Comparison of ENCODE assay signal across 18 cellular contexts in genomic region chr20:1402149-1402548, GRCh38. TPM values are rescaled to one million over a fixed set of nuclear protein-coding genes. Genes with fewer than 3 reads are reported as not detected.
DNase-seq lines count a peak whose midpoint lies in the region; ATAC-seq and TF ChIP-seq lines count a peak whose summit lies in the region.
"Had no signal": no experiment of that assay in that cellular context is flagged by ENCODE, and none has a peak within 500 bp of the region (broad histone marks: within the 10 kb centered on the region; RNA-seq: fewer than 3 reads in every experiment).

No MANE protein-coding gene starts in this region.

- ATAC-seq in activated CD8-positive, alpha-beta T cell treated with anti-CD3 and anti-CD28 coated beads, Interleukin-2, amount 10 ng/mL, durations not matched to agents 7 days and 5 days: no peak
- ATAC-seq in activated CD8-positive, alpha-beta T cell treated with anti-CD3 and anti-CD28 coated beads for 36 hours: no peak
- ATAC-seq in left cardiac atrium (no peak), HG03159 (IDR thresholded peaks at IDR 0.05; ENCODE audit: unreplicated experiment) (no peak)
- ATAC-seq: stimulated activated memory B cell treated with anti-CD40 and anti-IgM and Interleukin-4, amounts not matched to agents 10 μg/mL and 1 μg/mL and 100 μg/mL, for 72 hours had no signal

- H4K20me1 ChIP-seq in SK-N-SH (ENCODE audit: insufficient read depth): no peaks in the 10 kb centered on the region

- H3K36me3 Mint-ChIP-seq in activated CD8-positive, alpha-beta T cell treated with anti-CD3 and anti-CD28 coated beads, Interleukin-2, amount 10 ng/mL, durations not matched to agents 7 days and 5 days (ENCODE audit: low read depth): peaks cover 6% of the 10 kb centered on the region
- no peaks in the 10 kb centered on the region for H3K36me3 Mint-ChIP-seq in activated CD8-positive, alpha-beta T cell treated with anti-CD3 and anti-CD28 coated beads for 36 hours (ENCODE audit: low read depth)
- H3K36me3 Mint-ChIP-seq: stimulated activated memory B cell treated with anti-CD40 and anti-IgM and Interleukin-4, amounts not matched to agents 10 μg/mL and 1 μg/mL and 100 μg/mL, for 72 hours had no signal

- TF ChIP-seq RAD21 in SK-N-SH (IDR thresholded peaks at IDR 0.05; ENCODE audit: low read length): no peak

- H3K27me3 ChIP-seq in SK-N-SH (ENCODE audit: insufficient read depth): no peaks in the 10 kb centered on the region

- H3F3A ChIP-seq in SK-N-SH (replicated peaks; ENCODE audit: insufficient read depth): peaks cover 7% of the 10 kb centered on the region

- peak in 1 of 2 experiments; percentile 48; a peak in 1 of 4 replicates for TF ChIP-seq EP300 in SK-N-SH (IDR thresholded peaks at IDR 0.05; ENCODE audit: borderline replicate concordance in 1 of 2, low read depth in 1 of 2, low read length in 1 of 2)

- H3K27me3 Mint-ChIP-seq in activated CD8-positive, alpha-beta T cell treated with anti-CD3 and anti-CD28 coated beads, Interleukin-2, amount 10 ng/mL, durations not matched to agents 7 days and 5 days (ENCODE audit: low read depth): peaks cover 25% of the 10 kb centered on the region
- no peaks in the 10 kb centered on the region for H3K27me3 Mint-ChIP-seq in activated CD8-positive, alpha-beta T cell treated with anti-CD3 and anti-CD28 coated beads for 36 hours

- no peaks in the 10 kb centered on the region for H3K9me2 ChIP-seq in SK-N-SH

- no peak overlapping the region for H2AFZ ChIP-seq in SK-N-SH (ENCODE audit: low read depth)

- CTCF ChIA-PET in activated CD8-positive, alpha-beta T cell treated with anti-CD3 and anti-CD28 coated beads, Interleukin-2, amount 10 ng/mL, durations not matched to agents 7 days and 5 days (lab: Charles Lee): no interaction called here
- CTCF ChIA-PET in activated CD8-positive, alpha-beta T cell treated with anti-CD3 and anti-CD28 coated beads for 36 hours (lab: Charles Lee): interaction anchor here (1.3 kb wide), 2 partner anchors 90 to 101 kb away, joined by 3 to 4 read pairs; no protein-coding TSS in a partner anchor
- CTCF ChIA-PET in SK-N-SH (lab: Yijun Ruan, JAX): interaction anchor here (0.9 to 1.2 kb wide), 3 partner anchors 35 to 89 kb away, joined by 3 to 5 read pairs (median 3); no protein-coding TSS in a partner anchor

- peaks cover 7 to 10% of the 10 kb centered on the region in 2 experiments; a peak in 2 of 4 replicates for H3K4me1 ChIP-seq in SK-N-SH (ENCODE audit: control insufficient read depth in 1 of 2, insufficient read depth in 2 of 2, low read depth in 1 of 2, low read length in 1 of 2)

- peaks cover 17% of the 10 kb centered on the region for H3K9me3 Mint-ChIP-seq in activated CD8-positive, alpha-beta T cell treated with anti-CD3 and anti-CD28 coated beads, Interleukin-2, amount 10 ng/mL, durations not matched to agents 7 days and 5 days (ENCODE audit: insufficient read depth)
- H3K9me3 Mint-ChIP-seq in activated CD8-positive, alpha-beta T cell treated with anti-CD3 and anti-CD28 coated beads for 36 hours: peaks cover 1% of the 10 kb centered on the region
- H3K9me3 Mint-ChIP-seq: stimulated activated memory B cell treated with anti-CD40 and anti-IgM and Interleukin-4, amounts not matched to agents 10 μg/mL and 1 μg/mL and 100 μg/mL, for 72 hours had no signal

- H3K79me2 ChIP-seq in SK-N-SH (ENCODE audit: insufficient read depth): no peaks in the 10 kb centered on the region

- DNase-seq in activated CD8-positive, alpha-beta T cell treated with anti-CD3 and anti-CD28 coated beads, Interleukin-2, amount 10 ng/mL, durations not matched to agents 7 days and 5 days: peak; percentile 33
- no peak for DNase-seq in activated CD8-positive, alpha-beta T cell treated with anti-CD3 and anti-CD28 coated beads for 36 hours
- DNase-seq in SK-N-SH (no peak), foreskin melanocyte (peak; percentile 93), DMS79 (lab: John Stamatoyannopoulos, UW) (no peak), left cardiac atrium (no peak), GM20000 (ENCODE audit: low spot score) (no peak)
- DNase-seq: activated CD4-positive, CD25-positive, alpha-beta regulatory T cell treated with anti-CD3 and anti-CD28 coated beads, Interleukin-2, amount 50 U/mL, for 72 hours; activated gamma-delta T cell treated with Interleukin-2 at 50 U/mL for 16 hours; aorta; H7; NCI-H146; nephron progenitor cell; SHP77 treated with DMSO at 0.1 percent for 48 hours; stimulated activated CD4-positive, alpha-beta T cell treated with anti-CD3 and anti-CD28 coated beads, Interleukin-12 subunit alpha, Interleukin-12 subunit beta, amount 100 ng/mL, for 4 hours had no signal

- H3K4me3 Mint-ChIP-seq in activated CD8-positive, alpha-beta T cell treated with anti-CD3 and anti-CD28 coated beads, Interleukin-2, amount 10 ng/mL, durations not matched to agents 7 days and 5 days: no peak overlapping the region
- H3K4me3 Mint-ChIP-seq in activated CD8-positive, alpha-beta T cell treated with anti-CD3 and anti-CD28 coated beads for 36 hours: no peak overlapping the region
- H3K4me3 Mint-ChIP-seq: nephron progenitor cell; stimulated activated memory B cell treated with anti-CD40 and anti-IgM and Interleukin-4, amounts not matched to agents 10 μg/mL and 1 μg/mL and 100 μg/mL, for 72 hours had no signal

- no peak overlapping the region for H3K4me2 ChIP-seq in SK-N-SH

- no peak overlapping the region for H3K27ac Mint-ChIP-seq in activated CD8-positive, alpha-beta T cell treated with anti-CD3 and anti-CD28 coated beads, Interleukin-2, amount 10 ng/mL, durations not matched to agents 7 days and 5 days
- no peak overlapping the region for H3K27ac Mint-ChIP-seq in activated CD8-positive, alpha-beta T cell treated with anti-CD3 and anti-CD28 coated beads for 36 hours
- H3K27ac Mint-ChIP-seq: nephron progenitor cell; stimulated activated memory B cell treated with anti-CD40 and anti-IgM and Interleukin-4, amounts not matched to agents 10 μg/mL and 1 μg/mL and 100 μg/mL, for 72 hours had no signal

- TF ChIP-seq CTCF in activated CD8-positive, alpha-beta T cell treated with anti-CD3 and anti-CD28 coated beads for 36 hours (IDR thresholded peaks at IDR 0.05): no peak
- TF ChIP-seq CTCF in SK-N-SH (IDR thresholded peaks at IDR 0.05) (no peak), GM20000 (IDR thresholded peaks at IDR 0.05; ENCODE audit: extremely low read depth, missing control alignments) (no peak)

- H3K4me3 ChIP-seq in SK-N-SH (ENCODE audit: low read depth in 2 of 2, low read length in 1 of 2): no peak overlapping the region

- H3K9ac ChIP-seq in SK-N-SH: no peak overlapping the region

- intact Hi-C loops in activated CD8-positive, alpha-beta T cell treated with anti-CD3 and anti-CD28 coated beads for 36 hours (cut with micrococcal nuclease): no loop called here
- intact Hi-C loops in left cardiac atrium (cut with DNase I): no loop called here

- no peaks in the 10 kb centered on the region for H3K9me3 ChIP-seq in SK-N-SH

- H3K36me3 ChIP-seq in SK-N-SH (replicated peaks in 1 of 2; ENCODE audit: control insufficient read depth in 1 of 2, insufficient read depth in 2 of 2, low read length in 1 of 2): no peaks in the 10 kb centered on the region

- POLR2A ChIA-PET in activated CD8-positive, alpha-beta T cell treated with anti-CD3 and anti-CD28 coated beads, Interleukin-2, amount 10 ng/mL, durations not matched to agents 7 days and 5 days (lab: Charles Lee): no interaction called here
- POLR2A ChIA-PET in activated CD8-positive, alpha-beta T cell treated with anti-CD3 and anti-CD28 coated beads for 36 hours (lab: Charles Lee): interaction anchor here (1.2 kb wide), 1 partner anchor 11 kb away, joined by 3 read pairs; no protein-coding TSS in a partner anchor
- POLR2A ChIA-PET in SK-N-SH (lab: Yijun Ruan, JAX): no interaction called here

- peak overlapping the region in 1 of 2 experiments; percentile 33; a peak in 2 of 4 replicates for H3K27ac ChIP-seq in SK-N-SH (ENCODE audit: low read depth in 2 of 2, low read length in 1 of 2)
- H3K27ac ChIP-seq: 22Rv1 had no signal

- 63% methylated on average over 7 of the region's 7 CpGs for WGBS in SK-N-SH (ENCODE audit: low lambda C conversion rate)

- peaks cover 12% of the 10 kb centered on the region for H3K4me1 Mint-ChIP-seq in activated CD8-positive, alpha-beta T cell treated with anti-CD3 and anti-CD28 coated beads, Interleukin-2, amount 10 ng/mL, durations not matched to agents 7 days and 5 days (ENCODE audit: low read depth)
- peaks cover 5% of the 10 kb centered on the region for H3K4me1 Mint-ChIP-seq in activated CD8-positive, alpha-beta T cell treated with anti-CD3 and anti-CD28 coated beads for 36 hours (ENCODE audit: low read depth)

TF ChIP-seq in SK-N-SH, 30 proteins besides CTCF, POLR2A, EP300 and RAD21 (continues in another document):
- TF ChIP-seq NRF1 (IDR thresholded peaks at IDR 0.05; ENCODE audit: low read depth, low read length): no peak
- TF ChIP-seq ELF1 (IDR thresholded peaks at IDR 0.05): no peak
- TF ChIP-seq JUND (IDR thresholded peaks at IDR 0.05): no peak
- no peak for TF ChIP-seq RCOR1 (IDR thresholded peaks at IDR 0.05; ENCODE audit: low read length)
- no peak for TF ChIP-seq USF1 (IDR thresholded peaks at IDR 0.05; ENCODE audit: borderline replicate concordance, low read depth)
- TF ChIP-seq CHD2 (IDR thresholded peaks at IDR 0.05; ENCODE audit: low read length, partially characterized antibody): no peak
- 0 out of 2 replicates have a peak, but pooled peaks have one; percentile 20 for TF ChIP-seq TEAD4 (IDR thresholded peaks at IDR 0.05; ENCODE audit: borderline replicate concordance, insufficient read depth)
- TF ChIP-seq EZH2phosphoT487 (IDR thresholded peaks at IDR 0.05; ENCODE audit: borderline replicate concordance, low read depth): no peak
- no peak for TF ChIP-seq YY1 (IDR thresholded peaks at IDR 0.05; ENCODE audit: low read depth)
- TF ChIP-seq NFIC (IDR thresholded peaks at IDR 0.05; ENCODE audit: borderline replicate concordance): peak; percentile 78
- no peak for TF ChIP-seq SIN3A (IDR thresholded peaks at IDR 0.05; ENCODE audit: borderline replicate concordance, low read depth, low read length)

RNA-seq across cellular contexts. Expression of gene FKBP1A, which starts 9.3 kb away (rescaled TPM):
- 100 to 1,000 TPM; 288 to 291 TPM for total RNA-seq in activated CD8-positive, alpha-beta T cell treated with anti-CD3 and anti-CD28 coated beads, Interleukin-2, amount 10 ng/mL, durations not matched to agents 7 days and 5 days
- total RNA-seq in activated CD8-positive, alpha-beta T cell treated with anti-CD3 and anti-CD28 coated beads for 36 hours: 100 to 1,000 TPM; 259 to 282 TPM
- polyA plus RNA-seq in SK-N-SH (2012; rRNA removed): 362 and 453 TPM in 2 replicates
- 418 and 470 TPM in 2 replicates for polyA plus RNA-seq in SK-N-SH (2012; cell fraction: cytosol; rRNA removed)
- polyA plus RNA-seq in SK-N-SH (2012; cell fraction: nucleus; rRNA removed): 119 and 151 TPM in 2 replicates
- total RNA-seq in left cardiac atrium: 100 to 1,000 TPM; 154 to 214 TPM

Comparison
In these comparisons a context has a peak if more than half of its experiments do, and no peak if none do; other contexts are left out.
1. DNase-seq: peak in activated CD8-positive, alpha-beta T cell treated with anti-CD3 and anti-CD28 coated beads, Interleukin-2, amount 10 ng/mL, durations not matched to agents 7 days and 5 days (single experiment) and foreskin melanocyte (single experiment); none in activated CD8-positive, alpha-beta T cell treated with anti-CD3 and anti-CD28 coated beads for 36 hours (single experiment), SK-N-SH (single experiment), DMS79 (single experiment), left cardiac atrium (single experiment) and GM20000 (single experiment).